In the genomic region with DNA sequence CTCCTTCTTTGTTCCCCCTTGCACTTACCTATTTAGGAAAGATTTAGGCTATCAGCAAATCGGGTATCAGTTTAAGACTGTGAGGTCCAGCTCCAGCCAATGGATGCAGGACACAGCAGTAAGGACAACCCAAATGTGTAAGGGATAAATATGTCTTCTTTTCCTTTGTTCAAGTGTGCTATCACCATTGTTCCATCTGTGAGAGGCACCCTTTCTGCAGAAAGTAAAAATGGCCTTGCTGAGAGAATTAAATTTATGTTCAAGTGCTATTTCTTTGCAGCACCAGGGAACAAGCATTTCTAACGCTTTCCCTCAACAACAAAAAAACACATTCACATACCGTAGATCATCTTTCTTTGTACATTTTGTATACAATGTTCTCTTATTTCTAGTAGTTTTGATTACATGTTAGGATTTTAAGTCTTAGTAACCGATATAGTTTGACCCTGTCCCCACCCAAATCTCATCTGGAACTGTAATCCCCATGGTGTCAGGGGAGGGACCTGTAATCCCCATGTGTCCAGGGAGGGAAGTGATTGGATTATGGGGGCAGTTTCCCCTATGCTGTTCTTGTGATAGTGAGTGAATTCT, we compare ENCODE assay signal across 11 cellular contexts. TPM values are rescaled to one million over a fixed set of nuclear protein-coding genes. Genes with fewer than 3 reads are reported as not detected.
DNase-seq lines count a peak whose midpoint lies in the region; ATAC-seq, FAIRE-seq and TF ChIP-seq lines count a peak whose summit lies in the region.
"Not testable (repeated sequence)": the region's sequence is repeated elsewhere in the genome, so short reads cannot be mapped to it uniquely, and the experiment has no call there.
"Had no signal": no experiment of that assay in that cellular context is flagged by ENCODE, and none has a peak within 500 bp of the region (broad histone marks: within the 10 kb centered on the region; RNA-seq: fewer than 3 reads in every experiment).

No MANE protein-coding gene starts in this region.

- not testable (repeated sequence) for DNase-seq in activated T-cell treated with anti-CD3 and anti-CD28 coated beads, Interleukin-2, amount 50 U/mL, for 72 hours; astrocyte (ENCODE audit: low read depth); MCF 10A (ENCODE audit: unreplicated experiment)

- not testable (repeated sequence) for H3K9me3 ChIP-seq in HEK293 (ENCODE audit: control insufficient read depth, insufficient read depth, low read depth, low read length); astrocyte (ENCODE audit: insufficient read depth, low read depth, low read length)

- H3K9ac ChIP-seq in astrocyte (ENCODE audit: low read length) = not testable (repeated sequence)

- H3K4me1 Mint-ChIP-seq in activated T-cell treated with anti-CD3 and anti-CD28 coated beads, Interleukin-2, amount 50 U/mL, for 72 hours (ENCODE audit: low read depth); astrocyte (ENCODE audit: low read depth, unreplicated experiment); MCF 10A (ENCODE audit: insufficient read depth, unreplicated experiment): not testable (repeated sequence)

- BruUV-seq in MCF 10A (replicated peaks; lab: Mats Ljungman, UMichigan) = TSS peak; percentile 47

- not testable (repeated sequence) for H3K4me3 Mint-ChIP-seq in activated T-cell treated with anti-CD3 and anti-CD28 coated beads, Interleukin-2, amount 50 U/mL, for 72 hours; astrocyte (ENCODE audit: unreplicated experiment); MCF 10A (ENCODE audit: unreplicated experiment)

- not testable (repeated sequence) for H3K27ac ChIP-seq in HEK293 (ENCODE audit: extremely low read depth, low read depth, low read length); astrocyte (ENCODE audit: low read depth, low read length)

- not testable (repeated sequence) for H3K36me3 Mint-ChIP-seq in activated T-cell treated with anti-CD3 and anti-CD28 coated beads, Interleukin-2, amount 50 U/mL, for 72 hours (ENCODE audit: insufficient read depth in 2 of 2); astrocyte (ENCODE audit: low read depth, unreplicated experiment); MCF 10A (ENCODE audit: insufficient read depth, unreplicated experiment)

- not testable (repeated sequence) for H3K79me2 ChIP-seq in astrocyte (ENCODE audit: insufficient read depth, low read length)

- H3K4me3 ChIP-seq in HEK293 (ENCODE audit: low read depth, low read length); astrocyte (ENCODE audit: insufficient read depth, low read depth, low read length): not testable (repeated sequence)

- peak overlapping the region; percentile 12 for H3K27ac Mint-ChIP-seq in activated T-cell treated with anti-CD3 and anti-CD28 coated beads, Interleukin-2, amount 50 U/mL, for 72 hours
- H3K27ac Mint-ChIP-seq in astrocyte (ENCODE audit: unreplicated experiment) = not testable (repeated sequence)
- H3K27ac Mint-ChIP-seq in MCF 10A (ENCODE audit: low read depth, unreplicated experiment) = peak overlapping the region; percentile 55

- not testable (repeated sequence) for ATAC-seq in activated T-cell treated with anti-CD3 and anti-CD28 coated beads, Interleukin-2, amount 50 U/mL, for 72 hours (replicated peaks in 1 of 2)

- intact Hi-C loops in MCF 10A (cut with micrococcal nuclease) = not testable (repeated sequence)

- FAIRE-seq in astrocyte (lab: Jason Lieb, UNC) = peak; percentile 87

- CTCF ChIA-PET in HEK293 (lab: Yijun Ruan, JAX) (interaction anchor here (1.4 kb wide), 1 partner anchor 22 kb away, joined by 8 read pairs; a partner anchor contains a TSS), MCF 10A (lab: Yijun Ruan, JAX) (interaction anchor here (0.7 kb wide), 1 partner anchor 151 kb away, joined by 3 read pairs; no protein-coding TSS in a partner anchor)

- H3K9me3 Mint-ChIP-seq in activated T-cell treated with anti-CD3 and anti-CD28 coated beads, Interleukin-2, amount 50 U/mL, for 72 hours; astrocyte (ENCODE audit: unreplicated experiment): not testable (repeated sequence)
- peaks cover 13% of the 10 kb centered on the region for H3K9me3 Mint-ChIP-seq in MCF 10A (ENCODE audit: unreplicated experiment)

- not testable (repeated sequence) for H2AFZ ChIP-seq in astrocyte (ENCODE audit: low read depth, low read length)

- H3K27me3 ChIP-seq in astrocyte (ENCODE audit: insufficient read depth, low read length) = not testable (repeated sequence)

- H3K36me3 ChIP-seq in HEK293 (ENCODE audit: control insufficient read depth in 2 of 2, insufficient read depth in 1 of 2, low read length in 2 of 2); astrocyte (ENCODE audit: insufficient read depth, low read length): not testable (repeated sequence)

- not testable (repeated sequence) for H3K27me3 Mint-ChIP-seq in activated T-cell treated with anti-CD3 and anti-CD28 coated beads, Interleukin-2, amount 50 U/mL, for 72 hours (ENCODE audit: low read depth); astrocyte (ENCODE audit: low read depth, unreplicated experiment)
- peaks cover 14% of the 10 kb centered on the region for H3K27me3 Mint-ChIP-seq in MCF 10A (ENCODE audit: insufficient read depth, unreplicated experiment)

- POLR2A ChIA-PET in HEK293 (lab: Yijun Ruan, JAX); MCF 10A (lab: Yijun Ruan, JAX): not testable (repeated sequence)

- H3K4me2 ChIP-seq in astrocyte (ENCODE audit: low read length) = not testable (repeated sequence)

- not testable (repeated sequence) for H4K20me1 ChIP-seq in astrocyte (ENCODE audit: insufficient read depth, low read length)

- not testable (repeated sequence) for TF ChIP-seq CTCF in HEK293 (tag by site-specific recombination; IDR thresholded peaks at IDR 0.05); astrocyte (IDR thresholded peaks at IDR 0.05; ENCODE audit: insufficient read depth, low read depth, low read length); MCF 10A (IDR thresholded peaks at IDR 0.05; ENCODE audit: unreplicated experiment)

- H3K4me1 ChIP-seq in HEK293 (ENCODE audit: control insufficient read depth, insufficient read depth, low read length); astrocyte (ENCODE audit: insufficient read depth, low read length): not testable (repeated sequence)

TF ChIP-seq in HEK293, 187 proteins besides CTCF, POLR2A, EP300 and RAD21:
- TF ChIP-seq SETDB1 (IDR thresholded peaks at IDR 0.05; ENCODE audit: insufficient read length, low read length) = peak; percentile 99
- TF ChIP-seq ZNF561 (tag by site-specific recombination; IDR thresholded peaks at IDR 0.05; ENCODE audit: borderline replicate concordance) = 0 out of 2 replicates have a peak, but pooled peaks have one; percentile 75
- TF ChIP-seq TRIM28 (IDR thresholded peaks at IDR 0.05; ENCODE audit: borderline replicate concordance, low read length) = peak; percentile 96

RNA-seq across cellular contexts. Expression of a gene that starts 21.7 kb away (rescaled TPM):
- 10 to 100 TPM; 61.0 to 61.9 TPM for total RNA-seq in activated T-cell treated with anti-CD3 and anti-CD28 coated beads, Interleukin-2, amount 50 U/mL, for 72 hours
- total RNA-seq in astrocyte (38.2 and 41.1 TPM in 2 replicates), MCF 10A (2022) (31.9 and 36.3 TPM in 2 replicates)

RNA-seq across cellular contexts. Expression of a gene that starts 49.3 kb away (rescaled TPM):
- total RNA-seq in activated T-cell treated with anti-CD3 and anti-CD28 coated beads, Interleukin-2, amount 50 U/mL, for 72 hours = not detected
- total RNA-seq in astrocyte (not detected in 2 replicates), MCF 10A (2022) (not detected in 2 replicates)
- total RNA-seq: A673; CD4-positive, alpha-beta memory T cell; CD4-positive, CD25-positive, alpha-beta regulatory T cell; CD8-positive, alpha-beta memory T cell; Daoy; G401; GM12878 had no signal
